8 cellular contexts compared by ENCODE assay signal in genomic region chr19:10292206-10292788, GRCh38. TPM values are rescaled to one million over a fixed set of nuclear protein-coding genes. Genes with fewer than 3 reads are reported as not detected.
A peak's percentile ranks its signal among the peaks of the same experiment; 100 is the strongest.
DNase-seq lines count a peak whose midpoint lies in the region; ATAC-seq and TF ChIP-seq lines count a peak whose summit lies in the region.

No MANE protein-coding gene starts in this region.

- DNase-seq in AG04449 (ENCODE audit: low read depth, low spot score) (no peak), M059J (ENCODE audit: low read depth) (peak; percentile 68), activated B cell treated with CpG ODN at 0.5 μM for 24 hours (peak; percentile 50), chondrocyte (ENCODE audit: low spot score) (no peak), left lobe of liver (ENCODE audit: low spot score) (peak; percentile 72)
- DNase-seq in stimulated activated CD4-positive, alpha-beta T cell treated with anti-CD3 and anti-CD28 coated beads, Interleukin-4, amount 100 ng/mL, for 24 hours: peak; percentile 67

- H3K27ac Mint-ChIP-seq in activated B cell treated with CpG ODN at 0.5 μM for 24 hours (peak overlapping the region; percentile 59), chondrocyte (ENCODE audit: unreplicated experiment) (no peak overlapping the region)

- POLR2A ChIA-PET in AG04449 (lab: Yijun Ruan, JAX) (interaction anchor here (1.5 to 2.1 kb wide), 3 partner anchors 14 to 42 kb away, joined by 4 to 10 read pairs (median 6); partner anchors contain the start of gene RAVER1), activated B cell treated with CpG ODN at 0.5 μM for 24 hours (lab: Charles Lee) (interaction anchor here (1.3 to 3.7 kb wide), 3 partner anchors 22 to 179 kb away, joined by 3 to 44 read pairs (median 7); partner anchors contain the start of genes ICAM1 and TYK2)

- H3K4me1 Mint-ChIP-seq in activated B cell treated with CpG ODN at 0.5 μM for 24 hours: peaks cover 70% of the 10 kb centered on the region
- H3K4me1 Mint-ChIP-seq in chondrocyte (ENCODE audit: low read depth): peaks cover 47% of the 10 kb centered on the region

- H3K27me3 Mint-ChIP-seq in activated B cell treated with CpG ODN at 0.5 μM for 24 hours (peaks cover 43% of the 10 kb centered on the region), chondrocyte (ENCODE audit: low read depth) (peaks cover 58% of the 10 kb centered on the region)

- no peak for TF ChIP-seq CTCF in AG04449 (IDR thresholded peaks at IDR 0.05; ENCODE audit: insufficient read depth, low read length, missing control alignments)
- TF ChIP-seq CTCF in activated B cell treated with CpG ODN at 0.5 μM for 24 hours (IDR thresholded peaks at IDR 0.05): no peak
- no peak for TF ChIP-seq CTCF in chondrocyte (IDR thresholded peaks at IDR 0.05)

- no peaks in the 10 kb centered on the region for H3K9me3 Mint-ChIP-seq in activated B cell treated with CpG ODN at 0.5 μM for 24 hours
- H3K9me3 Mint-ChIP-seq in chondrocyte (ENCODE audit: low read depth): no peaks in the 10 kb centered on the region

- intact Hi-C loops in activated B cell treated with CpG ODN at 0.5 μM for 24 hours (cut with micrococcal nuclease): no loop called here

- peak; percentile 18 for ATAC-seq in GM19468 (IDR thresholded peaks at IDR 0.05; ENCODE audit: extremely low read depth, unreplicated experiment)
- peak; percentile 16 for ATAC-seq in activated B cell treated with CpG ODN at 0.5 μM for 24 hours (ENCODE audit: low read depth)
- peak; percentile 71 for ATAC-seq in left lobe of liver
- no peak for ATAC-seq in HG02870 (IDR thresholded peaks at IDR 0.05; ENCODE audit: unreplicated experiment)

- peak overlapping the region; percentile 73 for H3K4me3 Mint-ChIP-seq in activated B cell treated with CpG ODN at 0.5 μM for 24 hours
- H3K4me3 Mint-ChIP-seq in chondrocyte (ENCODE audit: unreplicated experiment): peak overlapping the region; percentile 83

- H3K4me3 ChIP-seq in AG04449 (ENCODE audit: low read depth, low read length): peak overlapping the region; percentile 60

- no peaks in the 10 kb centered on the region for H3K36me3 Mint-ChIP-seq in activated B cell treated with CpG ODN at 0.5 μM for 24 hours (ENCODE audit: low read depth)
- H3K36me3 Mint-ChIP-seq in chondrocyte (ENCODE audit: low read depth): peaks cover 3% of the 10 kb centered on the region

- CTCF ChIA-PET in AG04449 (lab: Yijun Ruan, JAX): interaction anchor here (1.1 to 1.7 kb wide), 5 partner anchors 13 to 97 kb away, joined by 4 to 9 read pairs (median 6); no protein-coding TSS in a partner anchor
- CTCF ChIA-PET in activated B cell treated with CpG ODN at 0.5 μM for 24 hours (lab: Charles Lee): interaction anchor here (1.2 to 1.9 kb wide), 3 partner anchors 21 to 97 kb away, joined by 4 to 12 read pairs (median 6); partner anchors contain the start of gene ICAM1

RNA-seq across cellular contexts. Expression of gene ICAM5, which starts 2.5 kb away (rescaled TPM):
- total RNA-seq in M059J (2014; rRNA removed; shearing (Covaris generic)): 4.4 and 6.1 TPM in 2 replicates
- 0.76 and 1.2 TPM in 2 replicates for total RNA-seq in activated B cell treated with CpG ODN at 0.5 μM for 24 hours
- total RNA-seq in chondrocyte: 2.2 to 9.3 TPM (median 8.9 TPM) in 3 replicates
- total RNA-seq in left lobe of liver: 0.30 TPM

RNA-seq across cellular contexts. Expression of gene ICAM4, which starts 5.5 kb away (rescaled TPM):
- not detected in 2 replicates for total RNA-seq in M059J (2014; rRNA removed; shearing (Covaris generic))
- total RNA-seq in activated B cell treated with CpG ODN at 0.5 μM for 24 hours (0.71 and 0.95 TPM in 2 replicates), chondrocyte (0.31 TPM in 1 of 3 replicates, not detected in the others), left lobe of liver (0.15 TPM)

RNA-seq across cellular contexts. Expression of gene ZGLP1, which starts 17.3 kb away (rescaled TPM):
- 0.94 TPM in 1 of 2 replicates, not detected in the other for total RNA-seq in M059J (2014; rRNA removed; shearing (Covaris generic))
- total RNA-seq in activated B cell treated with CpG ODN at 0.5 μM for 24 hours (4.5 and 5.1 TPM in 2 replicates), chondrocyte (3.4 to 6.2 TPM (median 4.3 TPM) in 3 replicates), left lobe of liver (4.2 TPM)

RNA-seq across cellular contexts. Expression of gene ICAM1, which starts 21.4 kb away (rescaled TPM):
- 68.8 and 88.4 TPM in 2 replicates for total RNA-seq in M059J (2014; rRNA removed; shearing (Covaris generic))
- 32.6 and 37.4 TPM in 2 replicates for total RNA-seq in activated B cell treated with CpG ODN at 0.5 μM for 24 hours
- 3.5 to 21.8 TPM (median 19.0 TPM) in 3 replicates for total RNA-seq in chondrocyte
- total RNA-seq in left lobe of liver: 5.9 TPM

RNA-seq across cellular contexts. Expression of gene FDX2, which starts 23.5 kb away (rescaled TPM):
- 26.7 and 37.9 TPM in 2 replicates for total RNA-seq in M059J (2014; rRNA removed; shearing (Covaris generic))
- total RNA-seq in activated B cell treated with CpG ODN at 0.5 μM for 24 hours: 12.8 and 15.0 TPM in 2 replicates
- 21.0 to 22.3 TPM (median 21.2 TPM) in 3 replicates for total RNA-seq in chondrocyte
- total RNA-seq in left lobe of liver: 11.0 TPM

Comparison
In these comparisons a context has a peak if more than half of its experiments do, and no peak if none do; other contexts are left out.
1. DNase-seq: peak in M059J (single experiment), activated B cell treated with CpG ODN at 0.5 μM for 24 hours (single experiment), left lobe of liver (single experiment) and stimulated activated CD4-positive, alpha-beta T cell treated with anti-CD3 and anti-CD28 coated beads, Interleukin-4, amount 100 ng/mL, for 24 hours (single experiment); none in AG04449 (single experiment) and chondrocyte (single experiment).